ENCODE assay signal across 28 cellular contexts in the genomic region with DNA sequence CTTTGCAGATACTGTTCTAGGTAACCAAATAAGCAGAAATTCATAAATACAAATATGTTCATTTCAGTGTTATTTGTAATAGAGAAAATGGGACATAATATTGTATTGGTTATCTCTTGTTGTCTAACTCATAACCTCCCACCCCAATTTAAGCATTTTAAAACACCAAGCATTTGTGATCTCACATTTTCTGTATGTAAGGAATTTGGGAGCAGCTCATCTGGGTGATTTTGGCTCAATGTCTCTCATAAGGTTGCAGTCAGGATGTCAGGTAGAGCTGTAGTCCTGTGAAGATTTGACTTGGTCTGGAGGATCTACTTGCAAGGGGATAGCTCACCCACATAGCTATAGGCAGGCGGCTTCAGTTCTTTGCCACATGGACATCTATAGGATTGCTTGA.
"Had no signal": no experiment of that assay in that cellular context is flagged by ENCODE, and none has a peak within 500 bp of the region (broad histone marks: within the 10 kb centered on the region; RNA-seq: fewer than 3 reads in every experiment).

No MANE protein-coding gene starts in this region.

- H3K36me3 ChIP-seq: brain microvascular endothelial cell had no signal

- H3K36me3 Mint-ChIP-seq: activated naive CD4-positive, alpha-beta T cell treated with anti-CD3 and anti-CD28 coated beads, Interleukin-2, amount 50 U/mL, for 72 hours had no signal

- H3K4me3 ChIP-seq: coronary artery, dorsolateral prefrontal cortex, esophagus muscularis mucosa, gastrocnemius medialis had no signal

- H3K9me3 Mint-ChIP-seq: activated naive CD4-positive, alpha-beta T cell treated with anti-CD3 and anti-CD28 coated beads, Interleukin-2, amount 50 U/mL, for 72 hours; activated naive CD8-positive, alpha-beta T cell treated with anti-CD3 and anti-CD28 coated beads, Interleukin-2, amount 10 ng/mL, durations not matched to agents 7 days and 5 days; activated T-cell treated with anti-CD3 and anti-CD28 coated beads, Interleukin-2, amount 50 U/mL, for 24 hours; activated T-cell treated with anti-CD3 and anti-CD28 coated beads, Interleukin-2, amount 50 U/mL, for 72 hours; central memory CD8-positive, alpha-beta T cell had no signal

- DNase-seq: activated CD4-positive, alpha-beta memory T cell treated with anti-CD3 and anti-CD28 coated beads, Interleukin-2, amount 10 ng/mL, durations not matched to agents 7 days and 5 days; activated CD4-positive, alpha-beta T cell treated with anti-CD3 and anti-CD28 coated beads for 1 hour; activated CD4-positive, alpha-beta T cell treated with anti-CD3 and anti-CD28 coated beads for 4 hours; activated CD4-positive, alpha-beta T cell treated with anti-CD3 and anti-CD28 coated beads, Interleukin-2, amount 10 ng/mL, durations not matched to agents 7 days and 5 days; activated CD4-positive, alpha-beta T cell treated with anti-CD3 and anti-CD28 coated beads, Interleukin-2, amount 50 U/mL, for 4 hours; activated CD8-positive, alpha-beta memory T cell treated with anti-CD3 and anti-CD28 coated beads, Interleukin-2, amount 50 U/mL, for 48 hours; activated gamma-delta T cell; activated naive CD4-positive, alpha-beta T cell; activated naive CD4-positive, alpha-beta T cell treated with anti-CD3 and anti-CD28 coated beads, Interleukin-2, amount 10 ng/mL, durations not matched to agents 7 days and 5 days; activated naive CD8-positive, alpha-beta T cell treated with anti-CD3 and anti-CD28 coated beads, Interleukin-2, amount 10 ng/mL, durations not matched to agents 7 days and 5 days; activated T-cell treated with anti-CD3 and anti-CD28 coated beads for 4 hours; activated T-cell treated with anti-CD3 and anti-CD28 coated beads, Interleukin-2, amount 50 U/mL, for 24 hours; activated T-cell treated with anti-CD3 and anti-CD28 coated beads, Interleukin-2, amount 50 U/mL, for 72 hours; anterior cingulate cortex; brain microvascular endothelial cell; dorsolateral prefrontal cortex; effector memory CD4-positive, alpha-beta T cell; endodermal cell; gastrocnemius medialis; SW 1271; T-cell had no signal

- H3K27me3 Mint-ChIP-seq: activated CD4-positive, alpha-beta memory T cell treated with anti-CD3 and anti-CD28 coated beads, Interleukin-2, amount 10 ng/mL, durations not matched to agents 7 days and 5 days; activated CD4-positive, alpha-beta T cell treated with anti-CD3 and anti-CD28 coated beads, Interleukin-2, amount 10 ng/mL, durations not matched to agents 7 days and 5 days; activated naive CD4-positive, alpha-beta T cell treated with anti-CD3 and anti-CD28 coated beads, Interleukin-2, amount 10 ng/mL, durations not matched to agents 7 days and 5 days; activated naive CD8-positive, alpha-beta T cell treated with anti-CD3 and anti-CD28 coated beads, Interleukin-2, amount 10 ng/mL, durations not matched to agents 7 days and 5 days; activated T-cell treated with anti-CD3 and anti-CD28 coated beads, Interleukin-2, amount 50 U/mL, for 24 hours; central memory CD8-positive, alpha-beta T cell; dendritic cell treated with granulocyte-macrophage colony-stimulating factor and Interleukin-4, amounts not matched to agents 40 ng/mL and 50 ng/mL, for 4 days; T-cell had no signal

- H3K9me3 ChIP-seq: esophagus muscularis mucosa, gastrocnemius medialis had no signal

- H3K27ac ChIP-seq: brain microvascular endothelial cell, coronary artery, dorsolateral prefrontal cortex, esophagus muscularis mucosa, foreskin keratinocyte, gastrocnemius medialis had no signal

- H3K4me1 Mint-ChIP-seq: activated naive CD4-positive, alpha-beta T cell treated with anti-CD3 and anti-CD28 coated beads, Interleukin-2, amount 10 ng/mL, durations not matched to agents 7 days and 5 days; endodermal cell had no signal

- H3K4me1 ChIP-seq: foreskin keratinocyte had no signal

- H3K4me3 Mint-ChIP-seq: activated CD4-positive, alpha-beta memory T cell treated with anti-CD3 and anti-CD28 coated beads, Interleukin-2, amount 10 ng/mL, durations not matched to agents 7 days and 5 days; activated CD4-positive, alpha-beta T cell treated with anti-CD3 and anti-CD28 coated beads, Interleukin-2, amount 10 ng/mL, durations not matched to agents 7 days and 5 days; activated naive CD4-positive, alpha-beta T cell treated with anti-CD3 and anti-CD28 coated beads, Interleukin-2, amount 10 ng/mL, durations not matched to agents 7 days and 5 days; activated naive CD8-positive, alpha-beta T cell treated with anti-CD3 and anti-CD28 coated beads, Interleukin-2, amount 10 ng/mL, durations not matched to agents 7 days and 5 days; activated T-cell treated with anti-CD3 and anti-CD28 coated beads, Interleukin-2, amount 50 U/mL, for 24 hours; activated T-cell treated with anti-CD3 and anti-CD28 coated beads, Interleukin-2, amount 50 U/mL, for 72 hours; central memory CD8-positive, alpha-beta T cell; dendritic cell treated with granulocyte-macrophage colony-stimulating factor and Interleukin-4, amounts not matched to agents 40 ng/mL and 50 ng/mL, for 4 days; endodermal cell; T-cell; T-helper 1 cell treated with Interleukin-12 subunit alpha and Interleukin-12 subunit beta and Interleukin-4 antibody, amounts not matched to agents 30 μg/mL and 1 μg/mL, for 36 hours had no signal

- H3K27ac Mint-ChIP-seq: activated CD4-positive, alpha-beta memory T cell treated with anti-CD3 and anti-CD28 coated beads, Interleukin-2, amount 10 ng/mL, durations not matched to agents 7 days and 5 days; activated CD4-positive, alpha-beta T cell treated with anti-CD3 and anti-CD28 coated beads, Interleukin-2, amount 10 ng/mL, durations not matched to agents 7 days and 5 days; activated naive CD4-positive, alpha-beta T cell treated with anti-CD3 and anti-CD28 coated beads, Interleukin-2, amount 10 ng/mL, durations not matched to agents 7 days and 5 days; activated naive CD4-positive, alpha-beta T cell treated with anti-CD3 and anti-CD28 coated beads, Interleukin-2, amount 50 U/mL, for 72 hours; activated naive CD8-positive, alpha-beta T cell treated with anti-CD3 and anti-CD28 coated beads, Interleukin-2, amount 10 ng/mL, durations not matched to agents 7 days and 5 days; activated T-cell treated with anti-CD3 and anti-CD28 coated beads, Interleukin-2, amount 50 U/mL, for 72 hours; dendritic cell treated with granulocyte-macrophage colony-stimulating factor and Interleukin-4, amounts not matched to agents 40 ng/mL and 50 ng/mL, for 4 days; endodermal cell; T-cell; T-helper 1 cell treated with Interleukin-12 subunit alpha and Interleukin-12 subunit beta and Interleukin-4 antibody, amounts not matched to agents 30 μg/mL and 1 μg/mL, for 36 hours had no signal

- H3K27me3 ChIP-seq: brain microvascular endothelial cell, dorsolateral prefrontal cortex, esophagus muscularis mucosa, foreskin keratinocyte, gastrocnemius medialis had no signal

- ATAC-seq: foreskin keratinocyte, gastrocnemius medialis, T-cell had no signal
